In genomic region chr14:68637106-68638021, GRCh38 we compare ENCODE assay signal across 12 cellular contexts.
DNase-seq lines count a peak whose midpoint lies in the region; ATAC-seq and TF ChIP-seq lines count a peak whose summit lies in the region.
"Had no signal": no experiment of that assay in that cellular context is flagged by ENCODE, and none has a peak within 500 bp of the region (broad histone marks: within the 10 kb centered on the region; RNA-seq: fewer than 3 reads in every experiment).

No MANE protein-coding gene starts in this region.

- H3K27ac Mint-ChIP-seq in activated T-cell treated with anti-CD3 and anti-CD28 coated beads, Interleukin-2, amount 50 U/mL, for 72 hours = no peak overlapping the region
- H3K27ac Mint-ChIP-seq in natural killer cell treated with Interleukin-12 subunit alpha and Interleukin-12 subunit beta and Interleukin-15 and Interleukin-18, amount 100 ng/mL, for 72 hours = no peak overlapping the region
- H3K27ac Mint-ChIP-seq: B cell, IgD-negative memory B cell had no signal

- no peaks in the 10 kb centered on the region for H3K36me3 ChIP-seq in mucosa of rectum (ENCODE audit: control insufficient read depth in 2 of 2, insufficient read depth in 2 of 2, low read length in 2 of 2)
- H3K36me3 ChIP-seq in urinary bladder (ENCODE audit: insufficient read depth) = no peaks in the 10 kb centered on the region
- H3K36me3 ChIP-seq: right lobe of liver had no signal

- H3K27ac ChIP-seq in mucosa of rectum (ENCODE audit: low read depth in 2 of 2, low read length in 2 of 2) = peak overlapping the region; percentile 62 to 67
- peak overlapping the region; percentile 70 for H3K27ac ChIP-seq in urinary bladder (ENCODE audit: low read depth)
- H3K27ac ChIP-seq: VCaP had no signal

- H3K27me3 ChIP-seq in mucosa of rectum (ENCODE audit: control insufficient read depth in 2 of 2, insufficient read depth in 2 of 2, low read length in 2 of 2) = no peaks in the 10 kb centered on the region
- H3K27me3 ChIP-seq: right lobe of liver had no signal

- peak; percentile 25 to 28 for ATAC-seq in activated T-cell treated with anti-CD3 and anti-CD28 coated beads, Interleukin-2, amount 50 U/mL, for 72 hours (replicated peaks in 1 of 2)
- ATAC-seq in natural killer cell treated with Interleukin-12 subunit alpha and Interleukin-12 subunit beta and Interleukin-15 and Interleukin-18, amount 100 ng/mL, for 72 hours = no peak

- WGBS in urinary bladder = 45% methylated on average over 13 of the region's 13 CpGs

- H3K4me3 ChIP-seq in fibroblast of villous mesenchyme (ENCODE audit: low read depth, low read length) (no peak overlapping the region), mucosa of rectum (ENCODE audit: low read length in 2 of 2) (no peak overlapping the region), urinary bladder (ENCODE audit: low read depth, low read length) (no peak overlapping the region)
- H3K4me3 ChIP-seq: right lobe of liver had no signal

- H3K9me3 Mint-ChIP-seq in activated T-cell treated with anti-CD3 and anti-CD28 coated beads, Interleukin-2, amount 50 U/mL, for 72 hours = peaks cover 5 to 6% of the 10 kb centered on the region in 2 donors
- H3K9me3 Mint-ChIP-seq in natural killer cell treated with Interleukin-12 subunit alpha and Interleukin-12 subunit beta and Interleukin-15 and Interleukin-18, amount 100 ng/mL, for 72 hours = peaks cover 2% of the 10 kb centered on the region

- DNase-seq in activated T-cell treated with anti-CD3 and anti-CD28 coated beads, Interleukin-2, amount 50 U/mL, for 72 hours = no peak
- no peak for DNase-seq in activated T-cell treated with anti-CD3 and anti-CD28 coated beads, Interleukin-2, amount 50 U/mL, for 1 hour
- DNase-seq in fibroblast of villous mesenchyme (ENCODE audit: low read depth) (peak; percentile 63), GM19240 (ENCODE audit: insufficient read length, low spot score) (no peak), T-helper 2 cell (no peak)
- no peak for DNase-seq in natural killer cell treated with Interleukin-12 subunit alpha and Interleukin-12 subunit beta and Interleukin-15 and Interleukin-18, amount 100 ng/mL, for 72 hours (ENCODE audit: low spot score)

- peaks cover 8% of the 10 kb centered on the region for H3K4me1 Mint-ChIP-seq in activated T-cell treated with anti-CD3 and anti-CD28 coated beads, Interleukin-2, amount 50 U/mL, for 72 hours (ENCODE audit: low read depth)
- peaks cover 0 to 3% of the 10 kb centered on the region in 2 donors for H3K4me1 Mint-ChIP-seq in natural killer cell treated with Interleukin-12 subunit alpha and Interleukin-12 subunit beta and Interleukin-15 and Interleukin-18, amount 100 ng/mL, for 72 hours (ENCODE audit: low read depth in 2 of 2)

- TF ChIP-seq CTCF in fibroblast of villous mesenchyme (IDR thresholded peaks at IDR 0.05; ENCODE audit: insufficient read depth, low read depth, low read length) = no peak

- no peak overlapping the region for H3K9ac ChIP-seq in mucosa of rectum (ENCODE audit: low read depth in 1 of 2, low read length in 2 of 2)

- no peaks in the 10 kb centered on the region for H3K9me3 ChIP-seq in mucosa of rectum (ENCODE audit: control insufficient read depth in 2 of 2, low read length in 2 of 2)
- H3K9me3 ChIP-seq: right lobe of liver had no signal

- H3K4me3 Mint-ChIP-seq in activated T-cell treated with anti-CD3 and anti-CD28 coated beads, Interleukin-2, amount 50 U/mL, for 72 hours = no peak overlapping the region
- H3K4me3 Mint-ChIP-seq in natural killer cell treated with Interleukin-12 subunit alpha and Interleukin-12 subunit beta and Interleukin-15 and Interleukin-18, amount 100 ng/mL, for 72 hours = no peak overlapping the region
- H3K4me3 Mint-ChIP-seq: B cell, IgD-negative memory B cell had no signal

- no peaks in the 10 kb centered on the region for H3K27me3 Mint-ChIP-seq in activated T-cell treated with anti-CD3 and anti-CD28 coated beads, Interleukin-2, amount 50 U/mL, for 72 hours (ENCODE audit: low read depth)
- no peaks in the 10 kb centered on the region for H3K27me3 Mint-ChIP-seq in natural killer cell treated with Interleukin-12 subunit alpha and Interleukin-12 subunit beta and Interleukin-15 and Interleukin-18, amount 100 ng/mL, for 72 hours
- H3K27me3 Mint-ChIP-seq: B cell, IgD-negative memory B cell had no signal

- peaks cover 14 to 18% of the 10 kb centered on the region in 2 donors for H3K4me1 ChIP-seq in mucosa of rectum (ENCODE audit: control insufficient read depth in 2 of 2, insufficient read depth in 2 of 2, low read length in 2 of 2)
- peaks cover 2% of the 10 kb centered on the region for H3K4me1 ChIP-seq in urinary bladder (ENCODE audit: insufficient read depth)

- H3K36me3 Mint-ChIP-seq in activated T-cell treated with anti-CD3 and anti-CD28 coated beads, Interleukin-2, amount 50 U/mL, for 72 hours (ENCODE audit: insufficient read depth in 2 of 2) = peaks cover 2 to 11% of the 10 kb centered on the region in 2 donors
- peaks cover 15% of the 10 kb centered on the region for H3K36me3 Mint-ChIP-seq in natural killer cell treated with Interleukin-12 subunit alpha and Interleukin-12 subunit beta and Interleukin-15 and Interleukin-18, amount 100 ng/mL, for 72 hours

Comparison
In these comparisons a context has a peak if more than half of its experiments do, and no peak if none do; other contexts are left out.
1. ATAC-seq: peak in activated T-cell treated with anti-CD3 and anti-CD28 coated beads, Interleukin-2, amount 50 U/mL, for 72 hours (2 of 2); none in natural killer cell treated with Interleukin-12 subunit alpha and Interleukin-12 subunit beta and Interleukin-15 and Interleukin-18, amount 100 ng/mL, for 72 hours (0 of 2).